Comparison of ENCODE assay signal across 8 cellular contexts in genomic region chr12:12722351-12723146, GRCh38. TPM values are rescaled to one million over a fixed set of nuclear protein-coding genes. Genes with fewer than 3 reads are reported as not detected.
DNase-seq lines count a peak whose midpoint lies in the region; ATAC-seq, FAIRE-seq and TF ChIP-seq lines count a peak whose summit lies in the region.

No MANE protein-coding gene starts in this region.

- H4K20me1 ChIP-seq in OCI-LY7 (ENCODE audit: insufficient read depth, low read length): peaks cover 6% of the 10 kb centered on the region; the same call in 1 of the 2 replicates

- H3K36me3 ChIP-seq in left ventricle myocardium inferior (peaks cover 31% of the 10 kb centered on the region), OCI-LY7 (ENCODE audit: insufficient read depth, low read length) (peaks cover 41% of the 10 kb centered on the region)

- H3K27ac ChIP-seq in left ventricle myocardium inferior (replicated peaks) (peak overlapping the region; percentile 97), OCI-LY7 (ENCODE audit: low read depth, low read length, poor library complexity, severe bottlenecking) (peak overlapping the region; percentile 98)

- peak overlapping the region; percentile 94 for H3K4me2 ChIP-seq in OCI-LY7 (ENCODE audit: low read length)

- peak overlapping the region; percentile 88 to 98 (median 89) for H3K4me3 Mint-ChIP-seq in nephron

- TF ChIP-seq CTCF in left ventricle myocardium inferior (IDR thresholded peaks at IDR 0.05; ENCODE audit: borderline replicate concordance) (no peak), OCI-LY7 (conservative IDR thresholded peaks at IDR 0.05; ENCODE audit: low read length) (no peak), nephron (IDR thresholded peaks at IDR 0.05; ENCODE audit: unreplicated experiment in 3 of 3) (no peak)

- ATAC-seq in HG03342 (IDR thresholded peaks at IDR 0.05; ENCODE audit: unreplicated experiment): no peak

- POLR2A ChIA-PET in OCI-LY7 (lab: Charles Lee): interaction anchor here (0.6 to 4.9 kb wide), 11 partner anchors 8 to 712 kb away, joined by 3 to 26 read pairs (median 4); partner anchors contain the start of gene BORCS5

- no peaks in the 10 kb centered on the region for H3K27me3 ChIP-seq in left ventricle myocardium inferior (ENCODE audit: low read depth)

- peak overlapping the region; percentile 87 to 90 (median 87) for H3K27ac Mint-ChIP-seq in nephron

- peaks cover 76% of the 10 kb centered on the region for H3K79me2 ChIP-seq in OCI-LY7 (ENCODE audit: insufficient read depth, low read depth, low read length)

- FAIRE-seq in colon (lab: Jason Lieb, UNC): peak; percentile 10

- H3K4me1 ChIP-seq in left ventricle myocardium inferior (peaks cover 83% of the 10 kb centered on the region), OCI-LY7 (ENCODE audit: insufficient read depth, low read length, poor library complexity, severe bottlenecking) (peaks cover 38% of the 10 kb centered on the region)

- intact Hi-C loops in left ventricle myocardium inferior (cut with micrococcal nuclease) (no loop called here), cardiac septum (cut with DNase I) (loop anchor here (2.0 kb wide), 1 partner anchor 160 kb away; the partner anchor contains the start of gene DUSP16), OCI-LY7 (cut with micrococcal nuclease; ENCODE audit: unreplicated experiment) (loop anchor here (5.0 to 10.0 kb wide), 5 partner anchors 968 to 2000 kb away; partner anchors contain the start of gene YBX3)

- H2AFZ ChIP-seq in OCI-LY7 (ENCODE audit: low read length): peak overlapping the region; percentile 9; the same call in 1 of the 2 replicates

- H3K4me1 Mint-ChIP-seq in nephron: peaks cover 35% of the 10 kb centered on the region

- H3K9me3 ChIP-seq in left ventricle myocardium inferior (replicated peaks): no peaks in the 10 kb centered on the region
- H3K9me3 ChIP-seq in OCI-LY7 (ENCODE audit: low read length): no peaks in the 10 kb centered on the region

- peak overlapping the region; percentile 76 for H3K4me3 ChIP-seq in left ventricle myocardium inferior
- H3K4me3 ChIP-seq in OCI-LY7 (ENCODE audit: low read depth, low read length, poor library complexity, severe bottlenecking): peak overlapping the region; percentile 88

- peaks cover 45% of the 10 kb centered on the region for H3K27me3 Mint-ChIP-seq in nephron (ENCODE audit: low read depth)

- TSS peak; percentile 50 for BruUV-seq in OCI-LY7 (replicated peaks; lab: Mats Ljungman, UMichigan)

- CTCF ChIA-PET in OCI-LY7 (lab: Charles Lee; ENCODE audit: unreplicated experiment): no interaction called here

- H3K9me2 ChIP-seq in OCI-LY7 (ENCODE audit: insufficient read depth, low read length): no peaks in the 10 kb centered on the region

- H3K9me3 Mint-ChIP-seq in nephron: no peaks in the 10 kb centered on the region

- peaks cover 34% of the 10 kb centered on the region for H3K36me3 Mint-ChIP-seq in nephron (ENCODE audit: low read depth)

- DNase-seq in left ventricle myocardium inferior: no peak
- DNase-seq in cardiac septum (ENCODE audit: low spot score): no peak
- DNase-seq in OCI-LY7 (ENCODE audit: low spot score): peak; percentile 54
- no peak for DNase-seq in OCI-M2 (lab: John Stamatoyannopoulos, UW; ENCODE audit: unreplicated experiment)
- DNase-seq in stimulated activated CD8-positive, alpha-beta memory T cell treated with anti-CD3 and anti-CD28 coated beads, Interleukin-4, amount 100 ng/mL, for 48 hours: no peak

RNA-seq across cellular contexts. Expression of gene CDKN1B, which starts 5.4 kb away (rescaled TPM):
- 36.3 TPM for total RNA-seq in left ventricle myocardium inferior
- total RNA-seq in cardiac septum: 29.5 TPM
- total RNA-seq in OCI-LY7 (2014; rRNA removed; shearing (Covaris generic)): 59.4 and 65.7 TPM in 2 replicates
- total RNA-seq in OCI-LY7 (2022): 45.3 and 54.7 TPM in 2 replicates

RNA-seq across cellular contexts. Expression of gene GPR19, which starts 26.6 kb away (rescaled TPM):
- total RNA-seq in left ventricle myocardium inferior: not detected
- total RNA-seq in cardiac septum: not detected
- 13.6 and 17.3 TPM in 2 replicates for total RNA-seq in OCI-LY7 (2014; rRNA removed; shearing (Covaris generic))
- total RNA-seq in OCI-LY7 (2022): 16.9 and 24.2 TPM in 2 replicates

Comparison
In these comparisons a context has a peak if more than half of its experiments do, and no peak if none do; other contexts are left out.
1. RNA of gene GPR19, which starts 26.6 kb away (total RNA-seq): 13.6 to 24.2 TPM in OCI-LY7; not detected in left ventricle myocardium inferior (single experiment) and not detected in cardiac septum (single experiment); every median in the first group is over 10 times any median in the second.